12 cellular contexts compared by ENCODE assay signal in the genomic region with DNA sequence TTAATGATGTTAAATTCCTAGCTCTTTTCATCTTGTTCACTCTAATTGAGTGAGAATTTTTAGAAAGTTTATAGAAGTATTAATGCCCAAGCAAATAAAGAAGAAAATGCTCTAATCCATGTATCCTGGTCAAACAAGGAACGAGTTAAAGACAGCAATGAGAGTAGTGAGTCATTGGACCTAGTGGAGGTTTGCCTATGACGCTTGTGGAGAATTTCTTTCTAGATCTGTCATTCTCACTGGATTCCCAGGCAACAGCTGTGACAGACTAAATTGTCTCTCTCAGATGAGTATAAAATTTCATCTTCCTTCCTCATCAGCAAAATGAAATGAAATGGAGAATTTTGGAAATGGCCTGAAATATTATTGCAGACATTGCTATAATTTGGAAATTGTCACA.
DNase-seq lines count a peak whose midpoint lies in the region; TF ChIP-seq lines count a peak whose summit lies in the region.
"Had no signal": no experiment of that assay in that cellular context is flagged by ENCODE, and none has a peak within 500 bp of the region (broad histone marks: within the 10 kb centered on the region; RNA-seq: fewer than 3 reads in every experiment).

No MANE protein-coding gene starts in this region.

- no peak overlapping the region for H3K4me3 ChIP-seq in epithelial cell of esophagus (ENCODE audit: low read length)

- DNase-seq in AG08396 (ENCODE audit: low spot score) = peak; percentile 6
- DNase-seq in LHCN-M2 (ENCODE audit: low read depth) = peak; percentile 89
- DNase-seq in epithelial cell of esophagus (ENCODE audit: low read depth) = peak; percentile 24
- DNase-seq in putamen (ENCODE audit: low spot score) = peak; percentile 20
- DNase-seq in SW480 (ENCODE audit: low spot score) = no peak
- DNase-seq in cerebellar nuclear complex (lab: John Stamatoyannopoulos, UW) = no peak
- DNase-seq in GM10266 (ENCODE audit: extremely low spot score) = no peak
- DNase-seq: CD8-positive, alpha-beta T cell; NCI-H187 treated with DMSO at 0.1 percent for 48 hours; NCI-H446 treated with DMSO at 0.1 percent for 48 hours; NCI-H748 treated with DMSO at 0.1 percent for 48 hours; SHP77 had no signal

- TF ChIP-seq CTCF in epithelial cell of esophagus (IDR thresholded peaks at IDR 0.05; ENCODE audit: insufficient read depth, low read depth, low read length, missing control alignments) (no peak), GM10266 (IDR thresholded peaks at IDR 0.05; ENCODE audit: control insufficient read depth, insufficient read depth, low read depth, missing control alignments) (no peak)

Comparison
In these comparisons a context has a peak if more than half of its experiments do, and no peak if none do; other contexts are left out.
1. DNase-seq: peak in AG08396 (single experiment), LHCN-M2 (single experiment), epithelial cell of esophagus (single experiment) and putamen (single experiment); none in SW480 (single experiment), cerebellar nuclear complex (0 of 2) and GM10266 (single experiment).